In the genomic region with DNA sequence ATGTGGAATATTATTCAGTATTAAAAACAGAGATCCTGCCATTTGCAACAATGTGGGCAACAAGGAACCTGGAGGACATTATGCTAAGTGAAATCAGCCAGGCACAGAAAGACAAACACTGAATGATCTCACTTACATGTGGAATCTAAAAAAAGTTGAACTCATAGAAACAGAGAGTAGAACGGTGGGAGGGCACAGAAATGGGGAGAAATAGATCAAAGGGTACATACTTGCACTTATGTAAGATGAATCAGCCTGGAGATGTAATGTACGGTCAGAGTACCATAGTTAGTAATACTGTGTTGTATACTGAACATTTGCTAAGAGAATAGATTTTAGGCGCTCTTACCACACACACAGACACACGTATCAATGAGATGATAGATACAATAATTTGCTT, we compare ENCODE assay signal across 19 cellular contexts. TPM values are rescaled to one million over a fixed set of nuclear protein-coding genes. Genes with fewer than 3 reads are reported as not detected.
DNase-seq lines count a peak whose midpoint lies in the region; TF ChIP-seq lines count a peak whose summit lies in the region.
"Had no signal": no experiment of that assay in that cellular context is flagged by ENCODE, and none has a peak within 500 bp of the region (broad histone marks: within the 10 kb centered on the region; RNA-seq: fewer than 3 reads in every experiment).

No MANE protein-coding gene starts in this region.

- H3K27me3 Mint-ChIP-seq in dendritic cell treated with granulocyte-macrophage colony-stimulating factor and Interleukin-4, amounts not matched to agents 40 ng/mL and 50 ng/mL, for 4 days: no peaks in the 10 kb centered on the region
- H3K27me3 Mint-ChIP-seq in endothelial cell (ENCODE audit: unreplicated experiment): no peaks in the 10 kb centered on the region
- H3K27me3 Mint-ChIP-seq: T-helper 17 cell had no signal

- H3K4me1 Mint-ChIP-seq in dendritic cell treated with granulocyte-macrophage colony-stimulating factor and Interleukin-4, amounts not matched to agents 40 ng/mL and 50 ng/mL, for 4 days (ENCODE audit: low read depth): peaks cover 70% of the 10 kb centered on the region
- peaks cover 6% of the 10 kb centered on the region for H3K4me1 Mint-ChIP-seq in endothelial cell (ENCODE audit: unreplicated experiment)

- H3K27ac ChIP-seq in GM23248 (no peak overlapping the region), mucosa of rectum (ENCODE audit: low read depth in 2 of 2, low read length in 2 of 2) (peak overlapping the region; percentile 46 to 75)
- H3K27ac ChIP-seq: lower lobe of right lung, uterus had no signal

- H3F3A ChIP-seq in GM23248 (ENCODE audit: insufficient read depth): peaks cover 82% of the 10 kb centered on the region

- DNase-seq in DMS53 treated with DMSO at 0.1 percent for 48 hours (lab: John Stamatoyannopoulos, UW; ENCODE audit: unreplicated experiment) (peak; percentile 37), GM23248 (peak; percentile 48), endothelial cell (ENCODE audit: low spot score) (no peak), HK-2 (ENCODE audit: unreplicated experiment) (no peak)
- DNase-seq in activated effector memory CD4-positive, alpha-beta T cell treated with Interleukin-2 at 50 U/mL for 16 hours: no peak
- DNase-seq: amygdala, lower lobe of right lung, NCI-H1105, NCI-H69, sigmoid colon, T-helper 17 cell, uterus had no signal

- H2AFZ ChIP-seq in GM23248: no peak overlapping the region

- in situ Hi-C loops in GM23248 (cut with MboI): no loop called here

- H3K9ac ChIP-seq in GM23248 (no peak overlapping the region), mucosa of rectum (ENCODE audit: low read depth in 1 of 2, low read length in 2 of 2) (peak overlapping the region in 1 of 2 donors; percentile 5)
- H3K9ac ChIP-seq: BLaER1 treated with 17β-estradiol and CSF1 and Interleukin-3, amounts not matched to agents 10 nM and 100 nM had no signal

- intact Hi-C loops in dendritic cell treated with granulocyte-macrophage colony-stimulating factor and Interleukin-4, amounts not matched to agents 40 ng/mL and 50 ng/mL, for 4 days (cut with micrococcal nuclease): no loop called here

- no peak for TF ChIP-seq CTCF in endothelial cell (IDR thresholded peaks at IDR 0.05; ENCODE audit: unreplicated experiment)

- H3K9me3 Mint-ChIP-seq in dendritic cell treated with granulocyte-macrophage colony-stimulating factor and Interleukin-4, amounts not matched to agents 40 ng/mL and 50 ng/mL, for 4 days: no peaks in the 10 kb centered on the region
- no peaks in the 10 kb centered on the region for H3K9me3 Mint-ChIP-seq in endothelial cell (ENCODE audit: unreplicated experiment)
- H3K9me3 Mint-ChIP-seq: WTC11 had no signal

- H3K4me3 ChIP-seq in GM23248 (no peak overlapping the region), mucosa of rectum (ENCODE audit: low read length in 2 of 2) (no peak overlapping the region)
- H3K4me3 ChIP-seq: BLaER1 treated with 17β-estradiol and CSF1 and Interleukin-3, amounts not matched to agents 10 nM and 100 nM; lower lobe of right lung; sigmoid colon; uterus had no signal

- H3K9me3 ChIP-seq in GM23248 (ENCODE audit: low read depth): no peaks in the 10 kb centered on the region
- no peaks in the 10 kb centered on the region for H3K9me3 ChIP-seq in mucosa of rectum (ENCODE audit: control insufficient read depth in 2 of 2, low read length in 2 of 2)
- H3K9me3 ChIP-seq: lower lobe of right lung, sigmoid colon, uterus had no signal

- H4K20me1 ChIP-seq in GM23248 (ENCODE audit: insufficient read depth): no peaks in the 10 kb centered on the region; the same call in 1 of the 2 replicates
- H4K20me1 ChIP-seq: BLaER1 treated with 17β-estradiol and CSF1 and Interleukin-3, amounts not matched to agents 10 nM and 100 nM had no signal

- H3K9me2 ChIP-seq in GM23248 (ENCODE audit: insufficient read depth): no peaks in the 10 kb centered on the region

- peaks cover 39% of the 10 kb centered on the region for H3K36me3 ChIP-seq in GM23248 (ENCODE audit: low read depth)
- no peaks in the 10 kb centered on the region for H3K36me3 ChIP-seq in mucosa of rectum (ENCODE audit: control insufficient read depth in 2 of 2, insufficient read depth in 2 of 2, low read length in 2 of 2)
- H3K36me3 ChIP-seq: BLaER1 treated with 17β-estradiol and CSF1 and Interleukin-3, amounts not matched to agents 10 nM and 100 nM; uterus had no signal

- H3K79me2 ChIP-seq in GM23248 (ENCODE audit: insufficient read depth): no peaks in the 10 kb centered on the region

- H3K4me1 ChIP-seq in GM23248 (ENCODE audit: insufficient read depth): peaks cover 7% of the 10 kb centered on the region
- peaks cover 10 to 22% of the 10 kb centered on the region in 2 donors for H3K4me1 ChIP-seq in mucosa of rectum (ENCODE audit: control insufficient read depth in 2 of 2, insufficient read depth in 2 of 2, low read length in 2 of 2)
- H3K4me1 ChIP-seq: sigmoid colon, uterus had no signal

- no peak overlapping the region for H3K4me3 Mint-ChIP-seq in dendritic cell treated with granulocyte-macrophage colony-stimulating factor and Interleukin-4, amounts not matched to agents 40 ng/mL and 50 ng/mL, for 4 days
- H3K4me3 Mint-ChIP-seq in endothelial cell (ENCODE audit: unreplicated experiment): no peak overlapping the region
- H3K4me3 Mint-ChIP-seq: T-helper 17 cell, WTC11 had no signal

- H3K27ac Mint-ChIP-seq in dendritic cell treated with granulocyte-macrophage colony-stimulating factor and Interleukin-4, amounts not matched to agents 40 ng/mL and 50 ng/mL, for 4 days: peak overlapping the region; percentile 93
- no peak overlapping the region for H3K27ac Mint-ChIP-seq in endothelial cell (ENCODE audit: unreplicated experiment)
- H3K27ac Mint-ChIP-seq: T-helper 17 cell, WTC11 had no signal

- no peaks in the 10 kb centered on the region for H3K27me3 ChIP-seq in GM23248 (replicated peaks; ENCODE audit: insufficient read depth)
- H3K27me3 ChIP-seq in mucosa of rectum (ENCODE audit: control insufficient read depth in 2 of 2, insufficient read depth in 2 of 2, low read length in 2 of 2): no peaks in the 10 kb centered on the region
- H3K27me3 ChIP-seq: BLaER1 treated with 17β-estradiol and CSF1 and Interleukin-3, amounts not matched to agents 10 nM and 100 nM; sigmoid colon; uterus had no signal

- H3K36me3 Mint-ChIP-seq in dendritic cell treated with granulocyte-macrophage colony-stimulating factor and Interleukin-4, amounts not matched to agents 40 ng/mL and 50 ng/mL, for 4 days (ENCODE audit: low read depth): peaks cover 5% of the 10 kb centered on the region
- no peaks in the 10 kb centered on the region for H3K36me3 Mint-ChIP-seq in endothelial cell (ENCODE audit: low read depth, unreplicated experiment)
- H3K36me3 Mint-ChIP-seq: WTC11 had no signal

- H3K4me2 ChIP-seq in GM23248 (ENCODE audit: unreplicated experiment): no peak overlapping the region

- 34 to 44% methylated on average over 4 of the region's 4 CpGs for WGBS in GM23248 (ENCODE audit: low coverage in 1 of 2, low lambda C conversion rate in 2 of 2, missing lambda C conversion rate in 2 of 2), 2 experiments

RNA-seq across cellular contexts. Expression of gene MUC13, which starts 29.9 kb away (rescaled TPM):
- 0.25 and 0.32 TPM in 2 replicates for total RNA-seq in GM23248 (2014; rRNA removed; shearing (Covaris generic))
- 0.09 and 0.18 TPM in 2 replicates for polyA plus RNA-seq in GM23248 (2016; fragmentation: Nextera tagmentation; extraction: Ambion mirVana)
- total RNA-seq in endothelial cell (ENCODE audit: unreplicated experiment): not detected
- total RNA-seq: myocyte, OCI-LY7, osteoblast had no signal

Comparison
In these comparisons a context has a peak if more than half of its experiments do, and no peak if none do; other contexts are left out.
1. DNase-seq: peak in DMS53 treated with DMSO at 0.1 percent for 48 hours (single experiment) and GM23248 (single experiment); none in endothelial cell (single experiment), activated effector memory CD4-positive, alpha-beta T cell treated with Interleukin-2 at 50 U/mL for 16 hours (single experiment) and HK-2 (single experiment).